32 cellular contexts compared by ENCODE assay signal in the genomic region with DNA sequence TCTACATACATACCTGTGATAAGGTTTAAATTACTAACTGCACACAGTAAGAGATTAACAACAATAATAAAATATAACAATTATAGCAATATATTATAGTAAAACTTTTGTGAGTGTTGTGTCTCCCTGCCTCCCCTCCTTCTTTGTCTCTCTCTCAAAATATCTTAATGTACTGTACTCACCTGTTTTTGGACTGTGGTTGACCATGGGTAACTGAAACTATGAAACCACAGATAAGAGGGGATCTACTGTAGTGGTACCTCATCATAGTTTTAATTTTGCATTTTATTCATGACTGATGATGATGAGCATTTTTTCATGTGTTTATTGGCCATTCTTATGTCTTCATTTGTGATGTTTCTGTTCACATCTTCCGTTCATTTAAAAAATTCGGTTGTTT.
"Had no signal": no experiment of that assay in that cellular context is flagged by ENCODE, and none has a peak within 500 bp of the region (broad histone marks: within the 10 kb centered on the region; RNA-seq: fewer than 3 reads in every experiment).

No MANE protein-coding gene starts in this region.

- FAIRE-seq: RCC 7860 had no signal

- H3K4me2 ChIP-seq: PC-9 had no signal

- H3K4me3 ChIP-seq: PC-9, SJCRH30, SK-N-MC had no signal

- H3K9me3 ChIP-seq: SJCRH30 had no signal

- H3K27ac ChIP-seq: PC-9, RWPE1, SJCRH30, SK-N-MC had no signal

- H3K4me3 Mint-ChIP-seq: T-cell had no signal

- H3K9me3 Mint-ChIP-seq: T-cell had no signal

- H3K36me3 ChIP-seq: SJCRH30 had no signal

- ATAC-seq: Panc1, Right ventricle myocardium inferior, SK-N-SH treated with all-trans-retinoic acid at 6 μM for 48 hours, T-cell had no signal

- H3K36me3 Mint-ChIP-seq: T-cell had no signal

- H3K27me3 ChIP-seq: SJCRH30 had no signal

- H3K27ac Mint-ChIP-seq: T-cell had no signal

- H3K4me1 Mint-ChIP-seq: T-cell had no signal

- DNase-seq: Karpas-422, MM.1S, MV-4-11, NCI-H1092, NCI-H1105, NCI-H1417 treated with DMSO at 0.1 percent for 48 hours, NCI-H1436 treated with DMSO at 0.1 percent for 48 hours, NCI-H1694 treated with DMSO at 0.1 percent for 48 hours, NCI-H187 treated with DMSO at 0.1 percent for 48 hours, NCI-H2029, NCI-H2081 treated with DMSO at 0.1 percent for 48 hours, NCI-H2107, NCI-H2171, NCI-H226, NCI-H446 treated with DMSO at 0.1 percent for 48 hours, NCI-H510A, NCI-H524, NCI-H526, NCI-H69, NCI-H748 treated with DMSO at 0.1 percent for 48 hours, NCI-H82, PC-9, SHP77, SIG-M5, SJCRH30, T-cell had no signal

- H3K27me3 Mint-ChIP-seq: T-cell had no signal

- H2AFZ ChIP-seq: PC-9 had no signal

- H3K4me1 ChIP-seq: SJCRH30 had no signal
